In the genomic region with DNA sequence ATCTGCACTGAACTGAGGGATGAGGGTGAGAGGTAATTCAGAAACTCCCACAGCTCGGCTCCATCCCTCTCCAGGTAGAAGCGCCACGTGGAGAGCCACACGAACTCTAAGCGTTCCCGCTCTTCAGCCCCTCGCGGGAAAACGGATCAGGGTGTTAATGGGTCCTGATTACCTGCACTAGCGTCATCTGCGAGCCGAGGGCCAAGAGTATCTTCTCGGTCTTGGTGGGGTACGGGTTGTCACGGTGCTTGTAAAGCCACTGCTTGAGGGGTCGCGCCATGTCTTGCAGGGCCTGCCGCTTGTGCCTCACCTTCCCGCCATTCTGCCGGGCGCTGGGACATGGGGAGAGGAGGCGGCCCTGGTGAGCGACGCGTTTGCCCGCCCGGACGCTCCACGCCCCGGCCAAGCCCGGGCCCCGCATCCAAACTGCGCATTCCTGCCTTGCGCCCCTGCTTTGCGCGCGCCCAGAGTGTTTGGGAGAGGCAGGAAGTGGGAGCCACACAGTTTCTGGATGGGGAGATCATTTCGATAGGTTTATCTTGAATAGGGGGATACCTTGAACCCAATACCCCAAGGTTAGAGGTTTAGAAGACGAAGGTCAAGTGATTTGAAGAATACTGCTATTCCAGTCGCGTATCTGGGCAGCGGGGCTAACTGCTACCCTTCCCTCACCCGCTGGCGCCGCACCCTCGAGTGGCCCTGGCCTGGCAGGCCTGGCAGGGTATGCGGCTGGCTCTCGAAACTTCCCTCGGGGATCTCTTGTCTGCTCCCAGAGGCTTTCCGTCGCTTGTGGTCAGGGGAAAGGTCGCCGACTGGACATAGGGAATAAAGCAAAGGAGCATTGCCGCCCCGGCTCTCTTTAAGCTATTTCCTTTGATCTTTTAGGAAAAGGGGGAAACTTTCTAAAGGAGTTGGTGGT, we compare ENCODE assay signal across 1 cellular context.
TF ChIP-seq lines count a peak whose summit lies in the region.

No MANE protein-coding gene starts in this region.

TF ChIP-seq in neural cell, 6 proteins besides CTCF, POLR2A, EP300 and RAD21 (continued from another document):
- TF ChIP-seq, protein P1, sequence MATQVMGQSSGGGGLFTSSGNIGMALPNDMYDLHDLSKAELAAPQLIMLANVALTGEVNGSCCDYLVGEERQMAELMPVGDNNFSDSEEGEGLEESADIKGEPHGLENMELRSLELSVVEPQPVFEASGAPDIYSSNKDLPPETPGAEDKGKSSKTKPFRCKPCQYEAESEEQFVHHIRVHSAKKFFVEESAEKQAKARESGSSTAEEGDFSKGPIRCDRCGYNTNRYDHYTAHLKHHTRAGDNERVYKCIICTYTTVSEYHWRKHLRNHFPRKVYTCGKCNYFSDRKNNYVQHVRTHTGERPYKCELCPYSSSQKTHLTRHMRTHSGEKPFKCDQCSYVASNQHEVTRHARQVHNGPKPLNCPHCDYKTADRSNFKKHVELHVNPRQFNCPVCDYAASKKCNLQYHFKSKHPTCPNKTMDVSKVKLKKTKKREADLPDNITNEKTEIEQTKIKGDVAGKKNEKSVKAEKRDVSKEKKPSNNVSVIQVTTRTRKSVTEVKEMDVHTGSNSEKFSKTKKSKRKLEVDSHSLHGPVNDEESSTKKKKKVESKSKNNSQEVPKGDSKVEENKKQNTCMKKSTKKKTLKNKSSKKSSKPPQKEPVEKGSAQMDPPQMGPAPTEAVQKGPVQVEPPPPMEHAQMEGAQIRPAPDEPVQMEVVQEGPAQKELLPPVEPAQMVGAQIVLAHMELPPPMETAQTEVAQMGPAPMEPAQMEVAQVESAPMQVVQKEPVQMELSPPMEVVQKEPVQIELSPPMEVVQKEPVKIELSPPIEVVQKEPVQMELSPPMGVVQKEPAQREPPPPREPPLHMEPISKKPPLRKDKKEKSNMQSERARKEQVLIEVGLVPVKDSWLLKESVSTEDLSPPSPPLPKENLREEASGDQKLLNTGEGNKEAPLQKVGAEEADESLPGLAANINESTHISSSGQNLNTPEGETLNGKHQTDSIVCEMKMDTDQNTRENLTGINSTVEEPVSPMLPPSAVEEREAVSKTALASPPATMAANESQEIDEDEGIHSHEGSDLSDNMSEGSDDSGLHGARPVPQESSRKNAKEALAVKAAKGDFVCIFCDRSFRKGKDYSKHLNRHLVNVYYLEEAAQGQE (IDR thresholded peaks at IDR 0.05; ENCODE audit: borderline replicate concordance), result no peak
- TF ChIP-seq MXI1 (conservative IDR thresholded peaks at IDR 0.05; ENCODE audit: poor library complexity, severe bottlenecking) (no peak), SMC3 (conservative IDR thresholded peaks at IDR 0.05; ENCODE audit: poor library complexity) (no peak), POLR2AphosphoS5 (IDR thresholded peaks at IDR 0.05) (no peak)
